33 cellular contexts compared by ENCODE assay signal in the genomic region with DNA sequence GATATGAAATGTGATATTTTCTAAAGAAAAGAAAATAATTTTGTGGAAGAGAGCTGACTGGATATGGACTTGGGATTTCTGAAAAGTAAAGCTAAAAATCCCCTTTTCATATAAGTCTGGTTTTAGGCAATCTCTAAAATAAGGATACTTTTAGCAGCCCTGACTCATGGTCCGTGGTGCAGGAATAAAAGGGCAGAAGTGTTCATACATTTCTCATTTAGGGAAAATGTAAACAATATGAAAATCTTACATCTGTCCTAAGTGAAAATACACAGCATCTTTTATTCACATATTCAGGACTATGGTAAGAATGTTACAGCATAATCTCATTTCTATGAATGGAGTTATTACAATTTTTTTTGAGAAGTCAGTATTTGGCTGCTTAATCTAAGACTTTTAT.
"Had no signal": no experiment of that assay in that cellular context is flagged by ENCODE, and none has a peak within 500 bp of the region (broad histone marks: within the 10 kb centered on the region; RNA-seq: fewer than 3 reads in every experiment).

No MANE protein-coding gene starts in this region.

- H3K4me3 Mint-ChIP-seq: activated B cell treated with CpG ODN at 0.5 μM for 24 hours; activated CD4-positive, alpha-beta memory T cell treated with anti-CD3 and anti-CD28 coated beads for 36 hours; activated CD4-positive, alpha-beta T cell treated with anti-CD3 and anti-CD28 coated beads, Interleukin-2, amount 10 ng/mL, durations not matched to agents 24 days and 14 days; activated CD8-positive, alpha-beta T cell treated with anti-CD3 and anti-CD28 coated beads for 36 hours; activated naive CD4-positive, alpha-beta T cell treated with anti-CD3 and anti-CD28 coated beads for 36 hours; activated naive CD8-positive, alpha-beta T cell treated with anti-CD3 and anti-CD28 coated beads for 36 hours; activated T-cell treated with anti-CD3 and anti-CD28 coated beads, Interleukin-2, amount 50 U/mL, for 4 hours; activated T-cell treated with anti-CD3 and anti-CD28 coated beads, Interleukin-2, amount 50 U/mL, for 72 hours; activated T-helper 1 cell treated with anti-CD3 and anti-CD28 coated beads, Interleukin-12 subunit alpha, Interleukin-12 subunit beta, Interleukin-2, Interleukin-4 antibody, amounts not matched to agents 30 ng/mL and 10 ng/mL and 1 ng/mL, durations not matched to agents 14 hours and 24 hours and 36 hours; activated T-helper 17 cell treated with anti-CD3 and anti-CD28 coated beads, Interleukin-2, amount 50 U/mL, for 72 hours; T-helper 1 cell treated with Interleukin-12 subunit alpha and Interleukin-12 subunit beta and Interleukin-4 antibody, amounts not matched to agents 30 μg/mL and 1 μg/mL, for 36 hours; T-helper 2 cell treated with Interferon-gamma antibody and Interleukin-4, amounts not matched to agents 5 μg/mL and 100 μg/mL, for 36 hours had no signal

- H3K27me3 Mint-ChIP-seq: activated B cell treated with CpG ODN at 0.5 μM for 24 hours; activated CD4-positive, alpha-beta memory T cell treated with anti-CD3 and anti-CD28 coated beads for 36 hours; activated CD8-positive, alpha-beta T cell treated with anti-CD3 and anti-CD28 coated beads for 36 hours; activated naive CD8-positive, alpha-beta T cell treated with anti-CD3 and anti-CD28 coated beads for 36 hours; activated T-helper 17 cell treated with anti-CD3 and anti-CD28 coated beads, Interleukin-2, amount 50 U/mL, for 72 hours had no signal

- H3K4me1 ChIP-seq: ascending aorta, breast epithelium had no signal

- H3K9me3 Mint-ChIP-seq: activated CD4-positive, alpha-beta memory T cell treated with anti-CD3 and anti-CD28 coated beads for 36 hours; activated CD4-positive, alpha-beta T cell treated with anti-CD3 and anti-CD28 coated beads, Interleukin-2, amount 10 ng/mL, durations not matched to agents 24 days and 14 days; activated naive CD4-positive, alpha-beta T cell treated with anti-CD3 and anti-CD28 coated beads for 36 hours; activated T-cell treated with anti-CD3 and anti-CD28 coated beads, Interleukin-2, amount 50 U/mL, for 4 hours; activated T-cell treated with anti-CD3 and anti-CD28 coated beads, Interleukin-2, amount 50 U/mL, for 72 hours; activated T-helper 17 cell treated with anti-CD3 and anti-CD28 coated beads, Interleukin-2, amount 50 U/mL, for 72 hours; T-helper 1 cell treated with Interleukin-12 subunit alpha and Interleukin-12 subunit beta and Interleukin-4 antibody, amounts not matched to agents 30 μg/mL and 1 μg/mL, for 36 hours had no signal

- H3K9me3 ChIP-seq: ascending aorta, breast epithelium had no signal

- H3K36me3 ChIP-seq: ascending aorta, breast epithelium had no signal

- H3K27ac ChIP-seq: ascending aorta, breast epithelium, VCaP had no signal

- H3K36me3 Mint-ChIP-seq: activated CD4-positive, alpha-beta memory T cell treated with anti-CD3 and anti-CD28 coated beads for 36 hours; activated naive CD4-positive, alpha-beta T cell treated with anti-CD3 and anti-CD28 coated beads, Interleukin-2, amount 50 U/mL, for 72 hours; brain had no signal

- H3K27ac Mint-ChIP-seq: activated B cell treated with CpG ODN at 0.5 μM for 24 hours; activated CD4-positive, alpha-beta memory T cell treated with anti-CD3 and anti-CD28 coated beads for 36 hours; activated CD4-positive, alpha-beta T cell treated with anti-CD3 and anti-CD28 coated beads, Interleukin-2, amount 10 ng/mL, durations not matched to agents 24 days and 14 days; activated CD8-positive, alpha-beta T cell treated with anti-CD3 and anti-CD28 coated beads for 36 hours; activated naive CD4-positive, alpha-beta T cell treated with anti-CD3 and anti-CD28 coated beads for 36 hours; activated naive CD4-positive, alpha-beta T cell treated with anti-CD3 and anti-CD28 coated beads, Interleukin-2, amount 50 U/mL, for 72 hours; activated naive CD8-positive, alpha-beta T cell treated with anti-CD3 and anti-CD28 coated beads for 36 hours; activated T-cell treated with anti-CD3 and anti-CD28 coated beads, Interleukin-2, amount 50 U/mL, for 72 hours; activated T-helper 1 cell treated with anti-CD3 and anti-CD28 coated beads, Interleukin-12 subunit alpha, Interleukin-12 subunit beta, Interleukin-2, Interleukin-4 antibody, amounts not matched to agents 30 ng/mL and 10 ng/mL and 1 ng/mL, durations not matched to agents 14 hours and 24 hours and 36 hours; activated T-helper 17 cell treated with anti-CD3 and anti-CD28 coated beads, Interleukin-2, amount 50 U/mL, for 72 hours; brain; T-helper 1 cell treated with Interleukin-12 subunit alpha and Interleukin-12 subunit beta and Interleukin-4 antibody, amounts not matched to agents 30 μg/mL and 1 μg/mL, for 36 hours; T-helper 2 cell treated with Interferon-gamma antibody and Interleukin-4, amounts not matched to agents 5 μg/mL and 100 μg/mL, for 36 hours had no signal

- ATAC-seq: activated CD8-positive, alpha-beta T cell treated with anti-CD3 and anti-CD28 coated beads for 36 hours; activated naive CD4-positive, alpha-beta T cell treated with anti-CD3 and anti-CD28 coated beads, Interleukin-2, amount 50 U/mL, for 72 hours; activated T-cell treated with anti-CD3 and anti-CD28 coated beads, Interleukin-2, amount 50 U/mL, for 4 hours; activated T-cell treated with anti-CD3 and anti-CD28 coated beads, Interleukin-2, amount 50 U/mL, for 72 hours; activated T-helper 17 cell treated with anti-CD3 and anti-CD28 coated beads, Interleukin-2, amount 50 U/mL, for 72 hours had no signal

- DNase-seq: activated B cell treated with CpG ODN at 0.5 μM for 24 hours; activated CD4-positive, alpha-beta memory T cell treated with anti-CD3 and anti-CD28 coated beads for 36 hours; activated CD4-positive, alpha-beta T cell treated with anti-CD3 and anti-CD28 coated beads for 4 hours; activated CD4-positive, alpha-beta T cell treated with anti-CD3 and anti-CD28 coated beads, Interleukin-2, amount 10 ng/mL, durations not matched to agents 24 days and 14 days; activated CD4-positive, alpha-beta T cell treated with anti-CD3 and anti-CD28 coated beads, Interleukin-2, amount 50 U/mL, for 1 hour; activated CD4-positive, alpha-beta T cell treated with anti-CD3 and anti-CD28 coated beads, Interleukin-2, amount 50 U/mL, for 4 hours; activated CD4-positive, CD25-positive, alpha-beta regulatory T cell treated with anti-CD3 and anti-CD28 coated beads, Interleukin-2, amount 50 U/mL, for 72 hours; activated CD8-positive, alpha-beta memory T cell treated with anti-CD3 and anti-CD28 coated beads, Interleukin-2, amount 50 U/mL, for 4 hours; activated CD8-positive, alpha-beta T cell treated with anti-CD3 and anti-CD28 coated beads for 36 hours; activated effector memory CD4-positive, alpha-beta T cell treated with anti-CD3 and anti-CD28 coated beads, Interleukin-2, amount 50 U/mL, for 16 hours; activated gamma-delta T cell treated with Interleukin-2 at 50 U/mL for 16 hours; activated naive CD4-positive, alpha-beta T cell; activated naive CD4-positive, alpha-beta T cell treated with anti-CD3 and anti-CD28 coated beads for 36 hours; activated naive CD4-positive, alpha-beta T cell treated with anti-CD3 and anti-CD28 coated beads, Interleukin-2, amount 50 U/mL, for 16 hours; activated naive CD8-positive, alpha-beta T cell treated with anti-CD3 and anti-CD28 coated beads for 36 hours; activated T-cell treated with anti-CD3 and anti-CD28 coated beads for 4 hours; activated T-cell treated with anti-CD3 and anti-CD28 coated beads, Interleukin-2, amount 50 U/mL, for 1 hour; activated T-cell treated with anti-CD3 and anti-CD28 coated beads, Interleukin-2, amount 50 U/mL, for 4 hours; activated T-cell treated with anti-CD3 and anti-CD28 coated beads, Interleukin-2, amount 50 U/mL, for 72 hours; amygdala; anterior cingulate cortex; central memory CD4-positive, alpha-beta T cell; T-helper 2 cell; T-helper 9 cell had no signal

- H3K27me3 ChIP-seq: ascending aorta, breast epithelium had no signal
